In the genomic region with DNA sequence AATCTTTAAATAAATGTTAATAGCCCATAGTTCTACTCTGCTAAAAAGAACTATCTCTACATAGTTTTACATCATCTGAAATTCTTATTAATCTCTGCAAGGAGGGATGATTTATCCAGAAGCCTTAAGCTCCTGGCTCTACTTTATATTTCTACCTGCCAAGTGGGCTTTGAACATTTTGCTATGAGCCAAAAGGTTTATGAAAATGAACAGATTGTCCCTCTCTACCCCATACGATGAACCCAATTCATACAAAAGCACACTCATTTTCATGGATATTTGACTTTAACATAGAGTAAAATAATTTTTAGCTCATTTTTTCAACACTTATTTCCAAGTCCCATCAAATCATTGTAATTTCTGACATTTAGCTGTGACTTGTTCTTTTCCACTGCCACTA, we compare ENCODE assay signal across 33 cellular contexts.
"Had no signal": no experiment of that assay in that cellular context is flagged by ENCODE, and none has a peak within 500 bp of the region (broad histone marks: within the 10 kb centered on the region; RNA-seq: fewer than 3 reads in every experiment).

No MANE protein-coding gene starts in this region.

- H3K36me3 ChIP-seq: MG63 had no signal

- H3K9me3 ChIP-seq: MG63 had no signal

- DNase-seq: Karpas-422, Kasumi-1, MG63, MM.1S, MV-4-11, NCI-H1048, NCI-H1092, NCI-H1092 treated with DMSO at 0.1 percent for 48 hours, NCI-H1105, NCI-H1105 treated with DMSO at 0.1 percent for 48 hours, NCI-H1417, NCI-H1417 treated with DMSO at 0.1 percent for 48 hours, NCI-H1436, NCI-H1436 treated with DMSO at 0.1 percent for 48 hours, NCI-H146, NCI-H1694, NCI-H1694 treated with DMSO at 0.1 percent for 48 hours, NCI-H187, NCI-H187 treated with DMSO at 0.1 percent for 48 hours, NCI-H1930, NCI-H2029, NCI-H2029 treated with DMSO at 0.1 percent for 48 hours, NCI-H2081, NCI-H2081 treated with DMSO at 0.1 percent for 48 hours, NCI-H2107, NCI-H2171, NCI-H2171 treated with DMSO at 0.1 percent for 48 hours, NCI-H2227 treated with DMSO at 0.1 percent for 48 hours, NCI-H226, NCI-H345, NCI-H510A, NCI-H510A treated with DMSO at 0.1 percent for 48 hours had no signal

- H3K27me3 ChIP-seq: MG63 had no signal

- H3K27ac ChIP-seq: KMS-11 had no signal

- H3K4me3 ChIP-seq: MG63 had no signal
